Comparison of ENCODE assay signal across 16 cellular contexts in the genomic region with DNA sequence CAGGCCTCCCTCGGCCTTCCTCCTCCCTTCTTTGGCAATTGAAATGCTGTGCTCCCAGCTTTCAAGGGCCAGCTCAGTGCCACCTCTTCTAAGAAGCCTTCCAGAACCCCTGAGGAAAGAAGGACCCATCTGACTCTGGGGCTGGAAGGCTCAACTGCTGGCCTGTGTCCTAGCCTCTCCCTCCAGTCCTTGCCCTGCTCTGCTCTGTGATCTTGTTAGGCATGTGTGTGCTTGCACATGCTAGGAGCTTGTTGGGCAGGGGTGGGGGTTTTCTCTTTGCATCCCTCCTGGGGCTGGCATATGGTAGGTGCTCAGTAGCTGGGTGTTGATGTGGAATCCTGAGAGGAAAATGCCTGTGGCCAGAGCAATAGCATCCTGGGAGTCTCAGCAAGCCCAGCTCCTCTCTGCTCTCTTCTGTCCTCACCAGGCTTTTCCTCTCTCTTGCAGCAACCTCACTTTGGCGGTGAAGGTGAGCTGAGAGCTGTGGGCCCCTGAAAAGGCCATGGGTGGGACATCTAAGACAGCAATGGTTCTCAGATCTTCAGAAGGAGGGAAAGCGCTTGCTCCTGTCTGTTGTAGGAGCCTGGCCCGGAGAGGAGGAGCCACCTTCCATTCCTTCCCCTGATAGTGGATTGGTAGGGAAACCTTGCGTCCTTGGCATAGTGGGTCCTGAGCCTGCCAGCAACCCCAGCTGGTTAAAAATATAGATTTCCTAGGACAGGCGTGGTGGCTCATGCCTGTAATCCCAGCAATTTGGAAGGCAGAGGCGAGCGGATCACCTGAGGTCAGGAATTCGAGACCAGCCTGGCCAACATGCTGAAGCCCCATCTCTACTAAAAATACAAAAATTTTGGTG. TPM values are rescaled to one million over a fixed set of nuclear protein-coding genes. Genes with fewer than 3 reads are reported as not detected.
DNase-seq lines count a peak whose midpoint lies in the region; TF ChIP-seq lines count a peak whose summit lies in the region.
"Had no signal": no experiment of that assay in that cellular context is flagged by ENCODE, and none has a peak within 500 bp of the region (broad histone marks: within the 10 kb centered on the region; RNA-seq: fewer than 3 reads in every experiment).

No MANE protein-coding gene starts in this region.

- intact Hi-C loops in prostate gland (cut with DNase I): no loop called here

- H3K36me3 ChIP-seq in prostate gland: no peaks in the 10 kb centered on the region
- H3K36me3 ChIP-seq: MG63 had no signal

- no peaks in the 10 kb centered on the region for H3K4me1 ChIP-seq in prostate gland (replicated peaks)

- in situ Hi-C loops in GM13976 (cut with MboI; ENCODE audit: low sequenced_read_pairs, unreplicated experiment): no loop called here

- no peak overlapping the region for H3K27ac ChIP-seq in coronary artery
- no peak overlapping the region for H3K27ac ChIP-seq in prostate gland

- H3K4me3 ChIP-seq in coronary artery: no peak overlapping the region
- H3K4me3 ChIP-seq in prostate gland: no peak overlapping the region
- H3K4me3 ChIP-seq: MG63 had no signal

- WGBS in prostate gland: 96% methylated on average over 9 of the region's 9 CpGs

- H3K27me3 ChIP-seq in prostate gland (replicated peaks; ENCODE audit: insufficient read depth): no peaks in the 10 kb centered on the region
- H3K27me3 ChIP-seq: MG63 had no signal

- TF ChIP-seq POLR2A in prostate gland (IDR thresholded peaks at IDR 0.05): no peak

- DNase-seq in GM13976 (ENCODE audit: low spot score) (peak; percentile 5), NCI-H82 (lab: John Stamatoyannopoulos, UW) (peak; percentile 52), coronary artery (ENCODE audit: low spot score) (peak; percentile 33), mesenteric fat pad (ENCODE audit: low spot score) (peak; percentile 14), NCI-H1694 treated with DMSO at 0.1 percent for 48 hours (lab: John Stamatoyannopoulos, UW) (no peak), prostate gland (ENCODE audit: low spot score) (no peak), NCI-H128 (lab: John Stamatoyannopoulos, UW; ENCODE audit: unreplicated experiment) (no peak)
- DNase-seq: ACHN, AML-193, DMS153, Karpas-422, MG63, NCI-H1092 treated with DMSO at 0.1 percent for 48 hours, NCI-H187, NCI-H345, NCI-H526 had no signal

- H3K9me3 ChIP-seq in prostate gland: no peaks in the 10 kb centered on the region
- H3K9me3 ChIP-seq: MG63 had no signal

- TF ChIP-seq CTCF in GM13976 (IDR thresholded peaks at IDR 0.05; ENCODE audit: borderline replicate concordance, control extremely low read depth, extremely low read depth, insufficient read depth, missing control alignments) (no peak), coronary artery (IDR thresholded peaks at IDR 0.05) (no peak), prostate gland (IDR thresholded peaks at IDR 0.05) (no peak)

RNA-seq across cellular contexts. Expression of a gene that starts 9.9 kb away (rescaled TPM):
- total RNA-seq in mesenteric fat pad (16.7 TPM), prostate gland (10 to 100 TPM; 26.6 to 27.3 TPM)

RNA-seq across cellular contexts. Expression of a gene that starts 10.0 kb away (rescaled TPM):
- total RNA-seq in mesenteric fat pad: 50.6 TPM
- total RNA-seq in prostate gland: 10 to 100 TPM; 34.6 to 88.6 TPM

RNA-seq across cellular contexts. Expression of a gene that starts 16.8 kb away (rescaled TPM):
- total RNA-seq in mesenteric fat pad (13.6 TPM), prostate gland (10 to 100 TPM; 36.4 to 50.9 TPM)

RNA-seq across cellular contexts. Expression of a gene that starts 55.6 kb away (rescaled TPM):
- total RNA-seq in mesenteric fat pad (40.5 TPM), prostate gland (10 to 100 TPM; 78.2 to 78.8 TPM)

RNA-seq across cellular contexts. Expression of a gene that starts 55.8 kb away (rescaled TPM):
- 3.8 TPM for total RNA-seq in mesenteric fat pad
- total RNA-seq in prostate gland: 10 to 100 TPM; 13.1 to 24.1 TPM

Comparison
In these comparisons a context has a peak if more than half of its experiments do, and no peak if none do; other contexts are left out.
1. DNase-seq: peak in GM13976 (single experiment), NCI-H82 (single experiment), coronary artery (single experiment) and mesenteric fat pad (single experiment); none in NCI-H1694 treated with DMSO at 0.1 percent for 48 hours (single experiment), prostate gland (single experiment) and NCI-H128 (single experiment).